ENCODE assay signal across 8 cellular contexts in genomic region chr3:169668957-169669681, GRCh38. TPM values are rescaled to one million over a fixed set of nuclear protein-coding genes. Genes with fewer than 3 reads are reported as not detected.
A peak's percentile ranks its signal among the peaks of the same experiment; 100 is the strongest.
DNase-seq lines count a peak whose midpoint lies in the region; ATAC-seq, FAIRE-seq and TF ChIP-seq lines count a peak whose summit lies in the region.

No MANE protein-coding gene starts in this region.

- FAIRE-seq in D721Med (lab: Jason Lieb, UNC): no peak
- FAIRE-seq in GM19239 (lab: Jason Lieb, UNC): no peak

- intact Hi-C loops in head of caudate nucleus (cut with DNase I): loop anchor here (2.0 to 10.0 kb wide), 2 partner anchors 520 to 624 kb away; no protein-coding TSS in a partner anchor

- peaks cover 4% of the 10 kb centered on the region for H3K4me1 Mint-ChIP-seq in activated T-helper 17 cell treated with anti-CD3 and anti-CD28 coated beads, Interleukin-2, amount 50 U/mL, for 72 hours

- H3K4me3 Mint-ChIP-seq in activated T-helper 17 cell treated with anti-CD3 and anti-CD28 coated beads, Interleukin-2, amount 50 U/mL, for 72 hours: peak overlapping the region; percentile 57

- peaks cover 5% of the 10 kb centered on the region for H3K9me3 Mint-ChIP-seq in activated T-helper 17 cell treated with anti-CD3 and anti-CD28 coated beads, Interleukin-2, amount 50 U/mL, for 72 hours

- ATAC-seq in GM19463 (IDR thresholded peaks at IDR 0.05; ENCODE audit: unreplicated experiment): peak; percentile 94
- ATAC-seq in HG03439 (IDR thresholded peaks at IDR 0.05; ENCODE audit: unreplicated experiment): peak; percentile 94
- ATAC-seq in activated T-helper 17 cell treated with anti-CD3 and anti-CD28 coated beads, Interleukin-2, amount 50 U/mL, for 72 hours (replicated peaks): peak; percentile 82
- ATAC-seq in omental fat pad (ENCODE audit: low FRiP score): peak; percentile 79

- DNase-seq in D721Med (ENCODE audit: insufficient read length, low spot score): no peak
- DNase-seq in NCI-H524 (lab: John Stamatoyannopoulos, UW): peak; percentile 88 to 89
- peak in 38 of 42 donors; percentile 22 to 83 (median 64) for DNase-seq in head of caudate nucleus
- no peak for DNase-seq in omental fat pad (ENCODE audit: low spot score)
- no peak for DNase-seq in GM19239 (ENCODE audit: insufficient read length, low spot score)

- peaks cover 14% of the 10 kb centered on the region for H3K36me3 Mint-ChIP-seq in activated T-helper 17 cell treated with anti-CD3 and anti-CD28 coated beads, Interleukin-2, amount 50 U/mL, for 72 hours (ENCODE audit: low read depth)

- no peak overlapping the region for H3K27ac Mint-ChIP-seq in activated T-helper 17 cell treated with anti-CD3 and anti-CD28 coated beads, Interleukin-2, amount 50 U/mL, for 72 hours

- H3K27me3 Mint-ChIP-seq in activated T-helper 17 cell treated with anti-CD3 and anti-CD28 coated beads, Interleukin-2, amount 50 U/mL, for 72 hours: peaks cover 80% of the 10 kb centered on the region

- TF ChIP-seq CTCF in D721Med (IDR thresholded peaks at IDR 0.05; ENCODE audit: insufficient read depth, missing control alignments): peak; percentile 80
- TF ChIP-seq CTCF in omental fat pad (IDR thresholded peaks at IDR 0.05): no peak

RNA-seq across cellular contexts. Expression of gene MECOM, which starts 5.6 kb away (rescaled TPM):
- total RNA-seq in activated T-helper 17 cell treated with anti-CD3 and anti-CD28 coated beads, Interleukin-2, amount 50 U/mL, for 72 hours: not detected
- 10 to 100 TPM in 3 of 4 donors, 1 to 10 TPM in 1; 5.9 to 66.2 (median 18.9) TPM for total RNA-seq in omental fat pad

Comparison
In these comparisons a context has a peak if more than half of its experiments do, and no peak if none do; other contexts are left out.
1. DNase-seq: peak in NCI-H524 (2 of 2) and head of caudate nucleus (38 of 42); none in D721Med (single experiment), omental fat pad (single experiment) and GM19239 (single experiment).
2. RNA of gene MECOM, which starts 5.6 kb away (total RNA-seq): 5.9 to 66.2 TPM in omental fat pad; not detected in activated T-helper 17 cell treated with anti-CD3 and anti-CD28 coated beads, Interleukin-2, amount 50 U/mL, for 72 hours; every median in the first group is over 4 times any median in the second.
3. Peak in every context shown above with its lines, with median percentiles within 50 percentile points of each other: ATAC-seq.